In the genomic region with DNA sequence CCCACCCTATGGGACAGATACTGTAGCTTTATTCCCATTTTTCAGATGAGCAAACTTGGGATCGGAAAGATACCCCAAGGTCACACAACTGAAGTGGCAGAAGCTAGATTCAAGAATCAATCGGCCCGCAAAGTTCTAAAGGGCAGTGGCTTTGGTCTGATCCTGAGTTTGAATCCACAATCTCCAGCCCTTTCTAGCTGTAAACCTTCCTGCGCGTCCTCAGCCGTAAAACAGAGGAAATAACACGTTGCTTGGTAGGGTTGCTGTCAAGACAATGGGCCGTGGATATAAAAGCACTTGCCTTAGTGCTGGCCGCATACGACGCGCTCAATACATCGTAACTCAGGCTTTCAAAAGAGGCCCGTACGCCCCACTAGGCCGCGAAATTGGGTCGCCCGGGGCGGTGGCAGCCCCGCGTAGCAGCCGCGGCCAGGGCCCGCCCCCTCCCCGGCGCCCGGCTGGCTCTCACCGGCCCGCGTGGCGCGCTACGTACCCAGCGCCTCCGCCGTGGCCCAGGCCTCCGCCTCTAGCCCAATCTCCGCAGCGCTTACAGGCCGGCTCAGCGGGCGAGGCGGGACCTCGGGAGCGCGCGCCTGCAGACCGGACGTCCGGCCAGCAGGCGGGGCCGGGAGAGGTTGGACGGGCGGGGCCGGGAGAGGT, we compare ENCODE assay signal across 8 cellular contexts. TPM values are rescaled to one million over a fixed set of nuclear protein-coding genes. Genes with fewer than 3 reads are reported as not detected.
DNase-seq lines count a peak whose midpoint lies in the region; ATAC-seq and TF ChIP-seq lines count a peak whose summit lies in the region.

A gene with protein sequence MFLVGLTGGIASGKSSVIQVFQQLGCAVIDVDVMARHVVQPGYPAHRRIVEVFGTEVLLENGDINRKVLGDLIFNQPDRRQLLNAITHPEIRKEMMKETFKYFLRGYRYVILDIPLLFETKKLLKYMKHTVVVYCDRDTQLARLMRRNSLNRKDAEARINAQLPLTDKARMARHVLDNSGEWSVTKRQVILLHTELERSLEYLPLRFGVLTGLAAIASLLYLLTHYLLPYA (minus strand): TSS at position 573 of the 660 bp plus-strand sequence. CDS start 16,747 bp downstream, outside the sequence.

- H3K27ac ChIP-seq in BLaER1 = peak within 1 kb of the TSS; percentile 91
- peak within 1 kb of the TSS; percentile 83 to 85 for H3K27ac ChIP-seq in liver (ENCODE audit: low read depth in 1 of 2, low read length in 2 of 2)

- H3K4me2 ChIP-seq in BLaER1 = peak within 1 kb of the TSS; percentile 91

- peaks cover 16% of the 10 kb centered on the region for H3K36me3 ChIP-seq in BLaER1
- no peaks in the 10 kb centered on the region for H3K36me3 ChIP-seq in liver (ENCODE audit: control insufficient read depth in 4 of 4, insufficient read depth in 3 of 4, low read depth in 1 of 4, low read length in 3 of 4)

- H4K20me1 ChIP-seq in BLaER1 = peaks cover 19% of the 10 kb centered on the region; the same call in 1 of the 2 replicates

- H3K4me1 ChIP-seq in BLaER1 = peaks cover 43% of the 10 kb centered on the region
- H3K4me1 ChIP-seq in liver (ENCODE audit: control insufficient read depth in 4 of 4, insufficient read depth in 4 of 4, low read length in 3 of 4) = peaks cover 0 to 16% (median 7%) of the 10 kb centered on the region in 4 donors

- no peaks in the 10 kb centered on the region for H3K27me3 ChIP-seq in BLaER1
- H3K27me3 ChIP-seq in liver (ENCODE audit: control insufficient read depth in 4 of 4, insufficient read depth in 4 of 4, low read length in 3 of 4) = no peaks in the 10 kb centered on the region

- DNase-seq in NCI-H748 (lab: John Stamatoyannopoulos, UW; ENCODE audit: unreplicated experiment) = peak; percentile 98
- peak; percentile 78 to 82 for DNase-seq in activated CD4-positive, alpha-beta T cell treated with anti-CD3 and anti-CD28 coated beads, Interleukin-2, amount 50 U/mL, for 4 hours
- peak; percentile 98 for DNase-seq in dermis blood vessel endothelial cell
- peak; percentile 89 for DNase-seq in stimulated activated CD4-positive, alpha-beta T cell treated with anti-CD3 and anti-CD28 coated beads, Interleukin-4, amount 100 ng/mL, for 1 hour

- H3K9ac ChIP-seq in BLaER1 = peak within 1 kb of the TSS; percentile 92
- H3K9ac ChIP-seq in liver (ENCODE audit: low read depth in 1 of 2, low read length in 2 of 2) = peak within 1 kb of the TSS; percentile 80 to 81

- H3K9me3 ChIP-seq in BLaER1 (no peaks in the 10 kb centered on the region), liver (ENCODE audit: control insufficient read depth in 4 of 4, low read length in 3 of 4) (no peaks in the 10 kb centered on the region)

- H3K4me3 ChIP-seq in BLaER1 = peak within 1 kb of the TSS; percentile 79
- H3K4me3 ChIP-seq in liver (ENCODE audit: low read depth in 1 of 3, low read length in 3 of 3) = peak within 1 kb of the TSS; percentile 65 to 79 (median 70)

- ATAC-seq in GM19372 (IDR thresholded peaks at IDR 0.05; ENCODE audit: low read depth, unreplicated experiment) (peak; percentile 99), HG03558 (IDR thresholded peaks at IDR 0.05; ENCODE audit: extremely low read depth, unreplicated experiment) (peak; percentile 77)

- TF ChIP-seq CTCF in liver (IDR thresholded peaks at IDR 0.05; ENCODE audit: low read depth, low read length, missing input control) = peak; percentile 28

- TF ChIP-seq RAD21 in liver (IDR thresholded peaks at IDR 0.05) = no peak

- WGBS in liver = under 1% methylated on average over 56 of the region's 56 CpGs

TF ChIP-seq in liver, 16 proteins besides CTCF, POLR2A, EP300 and RAD21:
- TF ChIP-seq, protein P1, sequence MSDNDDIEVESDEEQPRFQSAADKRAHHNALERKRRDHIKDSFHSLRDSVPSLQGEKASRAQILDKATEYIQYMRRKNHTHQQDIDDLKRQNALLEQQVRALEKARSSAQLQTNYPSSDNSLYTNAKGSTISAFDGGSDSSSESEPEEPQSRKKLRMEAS (IDR thresholded peaks at IDR 0.05) = peak; percentile 28
- TF ChIP-seq GABPA (IDR thresholded peaks at IDR 0.05 in 1 of 2, conservative IDR thresholded peaks at IDR 0.05 in 1 of 2) (peak; percentile 54 to 86), SP1 (IDR thresholded peaks at IDR 0.05) (peak; percentile 18), NR2F2 (IDR thresholded peaks at IDR 0.05) (no peak), RXRA (IDR thresholded peaks at IDR 0.05) (no peak), YY1 (IDR thresholded peaks at IDR 0.05) (peak; percentile 17), FOXA2 (IDR thresholded peaks at IDR 0.05) (no peak)

RNA-seq across cellular contexts. Expression of the gene that starts here (rescaled TPM):
- total RNA-seq in dermis blood vessel endothelial cell (33.8 and 36.4 TPM in 2 replicates), liver (10 to 100 TPM; 15.6 to 22.9 TPM)
- polyA plus RNA-seq in liver = 10 to 100 TPM in 1 of 2 donors, 1 to 10 TPM in 1; 9.7 to 13.6 TPM

Comparison
In these comparisons a context has a peak if more than half of its experiments do, and no peak if none do; other contexts are left out.
1. Peak in every context shown above with its lines: DNase-seq, ATAC-seq, H3K4me3 ChIP-seq and H3K27ac ChIP-seq.